In genomic region chr1:26993237-26994019, GRCh38 we compare ENCODE assay signal across 1 cellular context.
A peak's percentile ranks its signal among the peaks of the same experiment; 100 is the strongest.
TF ChIP-seq lines count a peak whose summit lies in the region.

TSS of gene TRNP1 (plus strand) at chr1:26993692. CDS start at chr1:26993787, 95 bp downstream.

TF ChIP-seq in HepG2, 621 proteins besides CTCF, POLR2A, EP300 and RAD21 (continued from another document and continues in another):
- TF ChIP-seq ZNF614 (CRISPR knock-in tag; IDR thresholded peaks at IDR 0.05; ENCODE audit: borderline replicate concordance) (peak; percentile 9; the same call in 1 of the 2 replicates), WIZ (CRISPR knock-in tag; IDR thresholded peaks at IDR 0.05) (no peak), ZNF562 (CRISPR knock-in tag; IDR thresholded peaks at IDR 0.05; ENCODE audit: borderline replicate concordance) (no peak), AFF4 (CRISPR knock-in tag; IDR thresholded peaks at IDR 0.05) (peak; percentile 92; the same call in 1 of the 2 replicates), SNAPC2 (CRISPR knock-in tag; IDR thresholded peaks at IDR 0.05) (peak; percentile 63; the same call in 1 of the 2 replicates), ZBTB3 (CRISPR knock-in tag; IDR thresholded peaks at IDR 0.05; ENCODE audit: borderline replicate concordance, low read depth) (no peak), ARID2 (CRISPR knock-in tag; IDR thresholded peaks at IDR 0.05; ENCODE audit: borderline replicate concordance) (no peak), ZNF18 (CRISPR knock-in tag; IDR thresholded peaks at IDR 0.05; ENCODE audit: insufficient replicate concordance) (peak; percentile 71), STAT5B (CRISPR knock-in tag; IDR thresholded peaks at IDR 0.05) (no peak), ZNF768 (CRISPR knock-in tag; IDR thresholded peaks at IDR 0.05) (peak; percentile 67; the same call in 1 of the 2 replicates), ZSCAN31 (CRISPR knock-in tag; IDR thresholded peaks at IDR 0.05; ENCODE audit: low read depth) (peak; percentile 62; the same call in 1 of the 2 replicates), REL (CRISPR knock-in tag; conservative IDR thresholded peaks at IDR 0.05) (peak; percentile 80; the same call in 1 of the 2 replicates), NR1H2 (CRISPR knock-in tag; IDR thresholded peaks at IDR 0.05; ENCODE audit: borderline replicate concordance, low read depth) (peak; percentile 85), ZNF138 (CRISPR knock-in tag; IDR thresholded peaks at IDR 0.05; ENCODE audit: low read depth) (peak; percentile 68; the same call in 1 of the 2 replicates), NFE2L1 (CRISPR knock-in tag; IDR thresholded peaks at IDR 0.05; ENCODE audit: borderline replicate concordance) (no peak), KAT2B (IDR thresholded peaks at IDR 0.05; ENCODE audit: borderline replicate concordance, low read depth, low read length) (no peak), ZNF776 (CRISPR knock-in tag; IDR thresholded peaks at IDR 0.05) (peak; percentile 59; the same call in 1 of the 2 replicates), ZNF747 (CRISPR knock-in tag; IDR thresholded peaks at IDR 0.05; ENCODE audit: borderline replicate concordance) (peak; percentile 30; the same call in 1 of the 2 replicates), NR3C1 (CRISPR knock-in tag; IDR thresholded peaks at IDR 0.05) (no peak), ZNF383 (CRISPR knock-in tag; IDR thresholded peaks at IDR 0.05; ENCODE audit: borderline replicate concordance) (no peak), ZNF530 (CRISPR knock-in tag; IDR thresholded peaks at IDR 0.05; ENCODE audit: low read depth) (no peak), ZNF446 (CRISPR knock-in tag; IDR thresholded peaks at IDR 0.05) (peak; percentile 63; the same call in 1 of the 2 replicates), ZNF790 (CRISPR knock-in tag; IDR thresholded peaks at IDR 0.05; ENCODE audit: borderline replicate concordance) (0 out of 2 replicates have a peak, but pooled peaks have one; percentile 62), FOXM1 (CRISPR knock-in tag; IDR thresholded peaks at IDR 0.05) (no peak; the same call in 1 of the 2 replicates), ERF (CRISPR knock-in tag; IDR thresholded peaks at IDR 0.05) (peak; percentile 76), ZNF513 (CRISPR knock-in tag; conservative IDR thresholded peaks at IDR 0.05) (peak; percentile 73; the same call in 1 of the 2 replicates), ELF4 (CRISPR knock-in tag; IDR thresholded peaks at IDR 0.05; ENCODE audit: borderline replicate concordance) (no peak), HDAC2 (CRISPR knock-in tag; IDR thresholded peaks at IDR 0.05) (peak; percentile 61), ZNF350 (CRISPR knock-in tag; IDR thresholded peaks at IDR 0.05; ENCODE audit: borderline replicate concordance, low read depth) (no peak; the same call in none of the 2 replicates), CHCHD3 (CRISPR knock-in tag; IDR thresholded peaks at IDR 0.05) (no peak), ZNF296 (CRISPR knock-in tag; conservative IDR thresholded peaks at IDR 0.05) (peak; percentile 73; the same call in 1 of the 2 replicates), ASH2L (IDR thresholded peaks at IDR 0.05; ENCODE audit: insufficient read length, low read depth, low read length) (peak; percentile 58), BCL6 (CRISPR knock-in tag; IDR thresholded peaks at IDR 0.05) (peak; percentile 88), MTF1 (CRISPR knock-in tag; IDR thresholded peaks at IDR 0.05) (0 out of 2 replicates have a peak, but pooled peaks have one; percentile 58), ZNF264 (CRISPR knock-in tag; IDR thresholded peaks at IDR 0.05) (peak; percentile 64; the same call in 1 of the 2 replicates), KAT7 (CRISPR knock-in tag; IDR thresholded peaks at IDR 0.05; ENCODE audit: borderline replicate concordance) (peak; percentile 49; the same call in 1 of the 2 replicates), ZNF317 (CRISPR knock-in tag; IDR thresholded peaks at IDR 0.05) (0 out of 2 replicates have a peak, but pooled peaks have one; percentile 23), THAP9 (CRISPR knock-in tag; IDR thresholded peaks at IDR 0.05; ENCODE audit: borderline replicate concordance) (no peak), MAF1 (CRISPR knock-in tag; IDR thresholded peaks at IDR 0.05; ENCODE audit: borderline replicate concordance) (peak; percentile 82), NAIF1 (CRISPR knock-in tag; IDR thresholded peaks at IDR 0.05; ENCODE audit: borderline replicate concordance) (peak; percentile 74; the same call in 1 of the 2 replicates), ZNF564 (CRISPR knock-in tag; IDR thresholded peaks at IDR 0.05) (peak; percentile 23; the same call in 1 of the 2 replicates), IRF1 (CRISPR knock-in tag; IDR thresholded peaks at IDR 0.05; ENCODE audit: low read depth) (no peak), ZNF569 (CRISPR knock-in tag; IDR thresholded peaks at IDR 0.05; ENCODE audit: borderline replicate concordance) (no peak), E2F2 (CRISPR knock-in tag; IDR thresholded peaks at IDR 0.05; ENCODE audit: borderline replicate concordance) (peak; percentile 96), ZBTB25 (CRISPR knock-in tag; IDR thresholded peaks at IDR 0.05) (peak; percentile 93), ZNF232 (CRISPR knock-in tag; IDR thresholded peaks at IDR 0.05; ENCODE audit: borderline replicate concordance) (peak; percentile 82; the same call in 1 of the 2 replicates), GPN1 (CRISPR knock-in tag; IDR thresholded peaks at IDR 0.05; ENCODE audit: borderline replicate concordance) (no peak), MIER3 (CRISPR knock-in tag; IDR thresholded peaks at IDR 0.05; ENCODE audit: borderline replicate concordance) (peak; percentile 50; the same call in 1 of the 2 replicates), ZBTB10 (CRISPR knock-in tag; IDR thresholded peaks at IDR 0.05; ENCODE audit: borderline replicate concordance) (peak; percentile 84), ZNF558 (CRISPR knock-in tag; IDR thresholded peaks at IDR 0.05; ENCODE audit: borderline replicate concordance) (peak; percentile 92; the same call in 1 of the 2 replicates), ARHGAP35 (CRISPR knock-in tag; IDR thresholded peaks at IDR 0.05; ENCODE audit: borderline replicate concordance) (no peak), PHF21A (CRISPR knock-in tag; IDR thresholded peaks at IDR 0.05) (peak; percentile 66), TSC22D2 (CRISPR knock-in tag; IDR thresholded peaks at IDR 0.05; ENCODE audit: borderline replicate concordance) (no peak), SMARCE1 (IDR thresholded peaks at IDR 0.05; ENCODE audit: borderline replicate concordance) (no peak)
